ENCODE assay signal across 8 cellular contexts in genomic region chr6:100719883-100720682, GRCh38.
DNase-seq lines count a peak whose midpoint lies in the region; ATAC-seq and FAIRE-seq lines count a peak whose summit lies in the region.

No MANE protein-coding gene starts in this region.

- DNase-seq in Right ventricle myocardium superior (no peak), Right ventricle myocardium inferior (ENCODE audit: missing footprints) (no peak), KBM-7 (peak; percentile 28), adipocyte (ENCODE audit: low read depth) (peak; percentile 52), GOT3 (lab: John Stamatoyannopoulos, UW) (no peak)
- DNase-seq in activated CD4-positive, alpha-beta T cell treated with anti-CD3 and anti-CD28 coated beads for 48 hours = no peak

- peak overlapping the region; percentile 75 for H3K4me3 ChIP-seq in adipocyte (ENCODE audit: low read length)

- peaks cover 7% of the 10 kb centered on the region for H3K9me3 ChIP-seq in adipocyte (ENCODE audit: control insufficient read depth, low read length)

- in situ Hi-C loops in KBM-7 (cut with MboI; ENCODE audit: low pct_unique_long_range_greater_than_20kb, low sequenced_read_pairs) = no loop called here

- H3K9ac ChIP-seq in adipocyte (ENCODE audit: low read length) = peak overlapping the region; percentile 68

- ATAC-seq in Right ventricle myocardium superior (ENCODE audit: poor library complexity) (peak; percentile 74), Right ventricle myocardium inferior (no peak), GM21447 (IDR thresholded peaks at IDR 0.05; ENCODE audit: unreplicated experiment) (no peak)

- H3K27me3 ChIP-seq in adipocyte (replicated peaks; ENCODE audit: control insufficient read depth, insufficient read depth, low read length) = no peaks in the 10 kb centered on the region

- peaks cover 12% of the 10 kb centered on the region for H3K4me1 ChIP-seq in adipocyte (ENCODE audit: control insufficient read depth, insufficient read depth, low read length)

- intact Hi-C loops in Right ventricle myocardium superior (cut with DNase I) = no loop called here
- intact Hi-C loops in Right ventricle myocardium inferior (cut with DNase I) = no loop called here

- FAIRE-seq in islet of Langerhans (lab: Jason Lieb, UNC) = peak; percentile 91

- peaks cover 9% of the 10 kb centered on the region for H3K36me3 ChIP-seq in adipocyte (ENCODE audit: control insufficient read depth, insufficient read depth, low read length, severe bottlenecking)

Comparison
In these comparisons a context has a peak if more than half of its experiments do, and no peak if none do; other contexts are left out.
1. DNase-seq: peak in KBM-7 (single experiment) and adipocyte (single experiment); none in Right ventricle myocardium superior (single experiment), Right ventricle myocardium inferior (single experiment), GOT3 (single experiment) and activated CD4-positive, alpha-beta T cell treated with anti-CD3 and anti-CD28 coated beads for 48 hours (single experiment).